Comparison of ENCODE assay signal across 1 cellular context in the genomic region with DNA sequence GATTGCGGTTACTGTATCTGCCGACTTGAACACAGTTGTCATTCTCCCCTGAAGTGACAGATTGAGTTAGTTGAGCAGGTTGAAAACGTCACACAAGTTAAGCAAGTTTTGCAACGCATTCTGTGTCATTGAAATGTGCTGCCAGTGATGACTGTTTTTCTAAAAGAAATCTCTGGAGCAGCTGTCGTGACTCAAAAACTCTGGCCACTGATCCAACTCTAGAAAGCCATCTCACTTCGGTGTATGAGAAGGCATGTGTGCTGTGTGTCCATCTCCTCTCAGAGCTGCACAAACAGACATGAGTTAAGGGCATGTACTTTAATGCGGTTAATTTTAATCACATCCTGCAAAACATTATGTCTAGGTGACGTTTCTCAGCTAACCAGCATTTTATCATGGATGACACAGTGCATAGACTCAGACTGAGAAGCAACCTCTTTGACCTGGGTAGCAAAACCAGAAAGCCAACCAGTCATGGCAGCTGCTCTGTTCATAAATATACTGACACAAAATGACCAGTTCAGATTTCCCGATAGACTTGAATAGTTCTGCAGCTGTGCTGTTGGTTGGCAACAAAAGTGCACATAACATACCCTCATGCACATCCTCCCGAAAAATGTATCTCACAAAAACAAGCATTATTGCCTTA.
TF ChIP-seq lines count a peak whose summit lies in the region.

No MANE protein-coding gene starts in this region.

TF ChIP-seq in IMR-90, 13 proteins besides CTCF, POLR2A, EP300 and RAD21:
- TF ChIP-seq BHLHE40 (IDR thresholded peaks at IDR 0.05; ENCODE audit: low read depth, low read length) = no peak
- TF ChIP-seq CHD1 (IDR thresholded peaks at IDR 0.05; ENCODE audit: low read depth, low read length) = no peak
- TF ChIP-seq, protein P1, sequence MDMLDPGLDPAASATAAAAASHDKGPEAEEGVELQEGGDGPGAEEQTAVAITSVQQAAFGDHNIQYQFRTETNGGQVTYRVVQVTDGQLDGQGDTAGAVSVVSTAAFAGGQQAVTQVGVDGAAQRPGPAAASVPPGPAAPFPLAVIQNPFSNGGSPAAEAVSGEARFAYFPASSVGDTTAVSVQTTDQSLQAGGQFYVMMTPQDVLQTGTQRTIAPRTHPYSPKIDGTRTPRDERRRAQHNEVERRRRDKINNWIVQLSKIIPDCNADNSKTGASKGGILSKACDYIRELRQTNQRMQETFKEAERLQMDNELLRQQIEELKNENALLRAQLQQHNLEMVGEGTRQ (IDR thresholded peaks at IDR 0.05; ENCODE audit: low read depth, low read length) = no peak
- TF ChIP-seq CEBPB (IDR thresholded peaks at IDR 0.05; ENCODE audit: low read depth, low read length) = peak; percentile 79
- no peak for TF ChIP-seq SMC3 (IDR thresholded peaks at IDR 0.05; ENCODE audit: low read depth, low read length)
- TF ChIP-seq RCOR1 (IDR thresholded peaks at IDR 0.05; ENCODE audit: insufficient replicate concordance, low read length) = no peak
